Comparison of ENCODE assay signal across 9 cellular contexts in the genomic region with DNA sequence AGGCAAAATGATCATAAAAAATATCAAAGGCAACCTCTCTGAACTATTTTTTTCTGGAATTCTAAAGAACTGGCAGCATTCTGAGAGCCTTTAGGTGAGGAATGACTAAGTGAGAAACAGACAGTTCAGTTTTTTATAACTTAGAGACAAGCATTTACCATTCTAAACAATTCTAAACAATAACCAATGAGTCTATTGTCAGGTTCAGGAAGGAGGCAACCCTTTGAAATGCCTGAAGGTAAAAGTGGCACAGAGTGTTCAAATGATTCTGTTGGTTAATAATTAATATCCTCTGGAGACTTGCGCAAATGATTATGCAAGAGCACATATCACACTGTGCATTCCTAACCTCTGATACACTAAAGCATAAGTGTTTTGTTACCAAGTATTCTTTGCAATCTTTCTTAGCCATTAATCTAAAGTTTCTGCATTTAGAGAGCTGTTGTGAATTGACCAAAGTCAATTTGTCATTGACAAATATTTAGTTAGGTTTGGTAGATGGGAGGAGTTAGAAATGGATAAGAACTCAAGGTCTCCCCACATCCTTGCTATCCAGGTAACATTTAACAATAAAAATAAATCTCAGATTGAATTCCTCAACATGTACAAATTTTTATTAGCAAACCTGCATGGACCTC. TPM values are rescaled to one million over a fixed set of nuclear protein-coding genes. Genes with fewer than 3 reads are reported as not detected.
DNase-seq lines count a peak whose midpoint lies in the region; ATAC-seq and TF ChIP-seq lines count a peak whose summit lies in the region.
"Had no signal": no experiment of that assay in that cellular context is flagged by ENCODE, and none has a peak within 500 bp of the region (broad histone marks: within the 10 kb centered on the region; RNA-seq: fewer than 3 reads in every experiment).

No MANE protein-coding gene starts in this region.

- H3K9me3 Mint-ChIP-seq in activated CD4-positive, alpha-beta T cell treated with anti-CD3 and anti-CD28 coated beads, Interleukin-2, amount 10 ng/mL, durations not matched to agents 24 days and 14 days, result peaks cover 13% of the 10 kb centered on the region

- H3K27ac Mint-ChIP-seq in activated CD4-positive, alpha-beta T cell treated with anti-CD3 and anti-CD28 coated beads, Interleukin-2, amount 10 ng/mL, durations not matched to agents 24 days and 14 days, result no peak overlapping the region
- H3K27ac Mint-ChIP-seq: activated naive CD4-positive, alpha-beta T cell treated with anti-CD3 and anti-CD28 coated beads for 36 hours had no signal

- DNase-seq in GM04503 (ENCODE audit: low read depth), result peak; percentile 54
- DNase-seq in Right ventricle myocardium superior, result no peak
- peak; percentile 71 for DNase-seq in skeletal muscle cell (ENCODE audit: low read depth)
- DNase-seq in activated CD4-positive, alpha-beta T cell treated with anti-CD3 and anti-CD28 coated beads, Interleukin-2, amount 10 ng/mL, durations not matched to agents 24 days and 14 days, result no peak
- no peak for DNase-seq in NCI-H2196 (lab: John Stamatoyannopoulos, UW; ENCODE audit: unreplicated experiment)
- DNase-seq in NCI-H748 (lab: John Stamatoyannopoulos, UW; ENCODE audit: unreplicated experiment), result no peak
- DNase-seq: activated naive CD4-positive, alpha-beta T cell treated with anti-CD3 and anti-CD28 coated beads for 36 hours had no signal

- H3K27me3 Mint-ChIP-seq in activated CD4-positive, alpha-beta T cell treated with anti-CD3 and anti-CD28 coated beads, Interleukin-2, amount 10 ng/mL, durations not matched to agents 24 days and 14 days, result no peaks in the 10 kb centered on the region

- H3K4me1 Mint-ChIP-seq in activated CD4-positive, alpha-beta T cell treated with anti-CD3 and anti-CD28 coated beads, Interleukin-2, amount 10 ng/mL, durations not matched to agents 24 days and 14 days, result peaks cover 24% of the 10 kb centered on the region

- H3K4me3 Mint-ChIP-seq in activated CD4-positive, alpha-beta T cell treated with anti-CD3 and anti-CD28 coated beads, Interleukin-2, amount 10 ng/mL, durations not matched to agents 24 days and 14 days, result no peak overlapping the region
- H3K4me3 Mint-ChIP-seq: activated naive CD4-positive, alpha-beta T cell treated with anti-CD3 and anti-CD28 coated beads for 36 hours had no signal

- peaks cover 6% of the 10 kb centered on the region for H3K36me3 Mint-ChIP-seq in activated CD4-positive, alpha-beta T cell treated with anti-CD3 and anti-CD28 coated beads, Interleukin-2, amount 10 ng/mL, durations not matched to agents 24 days and 14 days (ENCODE audit: low read depth)

- ATAC-seq in SK-N-SH treated with all-trans-retinoic acid at 6 μM for 48 hours, result peak; percentile 79
- peak; percentile 95 for ATAC-seq in Right ventricle myocardium superior (ENCODE audit: poor library complexity)
- ATAC-seq in HG02973 (IDR thresholded peaks at IDR 0.05; ENCODE audit: unreplicated experiment), result no peak

- no peak overlapping the region for H3K4me3 ChIP-seq in skeletal muscle cell (ENCODE audit: low read depth, low read length)

- intact Hi-C loops in Right ventricle myocardium superior (cut with DNase I), result no loop called here
- intact Hi-C loops in activated CD4-positive, alpha-beta T cell treated with anti-CD3 and anti-CD28 coated beads, Interleukin-2, amount 10 ng/mL, durations not matched to agents 24 days and 14 days (cut with micrococcal nuclease), result no loop called here

TF ChIP-seq in SK-N-SH treated with all-trans-retinoic acid at 6 μM for 48 hours, 23 proteins besides CTCF, POLR2A, EP300 and RAD21:
- TF ChIP-seq TCF4 (CRISPR knock-in tag; IDR thresholded peaks at IDR 0.05; ENCODE audit: borderline replicate concordance) (no peak), SNAI2 (CRISPR knock-in tag; IDR thresholded peaks at IDR 0.05) (no peak), ISL1 (CRISPR knock-in tag; IDR thresholded peaks at IDR 0.05) (peak; percentile 53), TOX (CRISPR knock-in tag; IDR thresholded peaks at IDR 0.05; ENCODE audit: borderline replicate concordance) (peak; percentile 49; the same call in 1 of the 2 replicates)

RNA-seq across cellular contexts. Expression of a gene that starts 9.2 kb away (rescaled TPM):
- 168 TPM for total RNA-seq in Right ventricle myocardium superior
- 45.3 and 47.6 TPM in 2 replicates for total RNA-seq in activated CD4-positive, alpha-beta T cell treated with anti-CD3 and anti-CD28 coated beads, Interleukin-2, amount 10 ng/mL, durations not matched to agents 24 days and 14 days

Comparison
In these comparisons a context has a peak if more than half of its experiments do, and no peak if none do; other contexts are left out.
1. DNase-seq: peak in GM04503 (single experiment) and skeletal muscle cell (single experiment); none in Right ventricle myocardium superior (single experiment), activated CD4-positive, alpha-beta T cell treated with anti-CD3 and anti-CD28 coated beads, Interleukin-2, amount 10 ng/mL, durations not matched to agents 24 days and 14 days (single experiment), NCI-H2196 (single experiment) and NCI-H748 (single experiment).